In genomic region chr14:73239463-73240241, GRCh38 we compare ENCODE assay signal across 9 cellular contexts. TPM values are rescaled to one million over a fixed set of nuclear protein-coding genes. Genes with fewer than 3 reads are reported as not detected.
DNase-seq lines count a peak whose midpoint lies in the region; ATAC-seq and TF ChIP-seq lines count a peak whose summit lies in the region.
"Had no signal": no experiment of that assay in that cellular context is flagged by ENCODE, and none has a peak within 500 bp of the region (broad histone marks: within the 10 kb centered on the region; RNA-seq: fewer than 3 reads in every experiment).

No MANE protein-coding gene starts in this region.

- H3K27me3 Mint-ChIP-seq in activated B cell treated with CpG ODN at 0.5 μM for 24 hours (peaks cover 45% of the 10 kb centered on the region), progenitor cell of endocrine pancreas (peaks cover 83% of the 10 kb centered on the region)

- no peaks in the 10 kb centered on the region for H3K9me3 Mint-ChIP-seq in activated B cell treated with CpG ODN at 0.5 μM for 24 hours
- H3K9me3 Mint-ChIP-seq in progenitor cell of endocrine pancreas (ENCODE audit: low read depth): no peaks in the 10 kb centered on the region

- CTCF ChIA-PET in activated B cell treated with CpG ODN at 0.5 μM for 24 hours (lab: Charles Lee): no interaction called here

- H2AK5ac ChIP-seq in trophoblast cell (ENCODE audit: low read length): no peak overlapping the region

- no peak overlapping the region for H3K27ac ChIP-seq in trophoblast cell (ENCODE audit: low read depth, low read length)

- TF ChIP-seq CTCF in activated B cell treated with CpG ODN at 0.5 μM for 24 hours (IDR thresholded peaks at IDR 0.05): no peak
- no peak for TF ChIP-seq CTCF in progenitor cell of endocrine pancreas (IDR thresholded peaks at IDR 0.05; ENCODE audit: unreplicated experiment)

- no peak overlapping the region for H3K4ac ChIP-seq in trophoblast cell (ENCODE audit: low read depth, low read length)

- H2AFZ ChIP-seq in trophoblast cell (ENCODE audit: insufficient read depth, low read length, poor library complexity): no peak overlapping the region

- WGBS in trophoblast cell (ENCODE audit: extremely low coverage, insufficient coverage, insufficient read length): no CpG with 5 or more reads among the region's 47 CpGs

- no peak overlapping the region for H3K14ac ChIP-seq in trophoblast cell (ENCODE audit: low read length)

- ATAC-seq in activated B cell treated with CpG ODN at 0.5 μM for 24 hours (ENCODE audit: low read depth): no peak
- ATAC-seq in HG02885 (IDR thresholded peaks at IDR 0.05; ENCODE audit: poor library complexity, unreplicated experiment): no peak

- no peak overlapping the region for H3K18ac ChIP-seq in trophoblast cell (ENCODE audit: low read length)

- H3K27me3 ChIP-seq in trophoblast cell (ENCODE audit: insufficient read depth, low read length): peaks cover 52% of the 10 kb centered on the region

- no peak overlapping the region for H3K9ac ChIP-seq in trophoblast cell (ENCODE audit: low read length)

- H3K4me2 ChIP-seq in trophoblast cell (ENCODE audit: low read length): peak overlapping the region; percentile 18

- H2BK12ac ChIP-seq in trophoblast cell (ENCODE audit: low read length): no peak overlapping the region

- H4K8ac ChIP-seq in trophoblast cell (ENCODE audit: low read depth, low read length): no peak overlapping the region

- peaks cover 2% of the 10 kb centered on the region for H3K9me3 ChIP-seq in trophoblast cell (ENCODE audit: insufficient read depth, low read depth, low read length)

- peaks cover 8 to 10% of the 10 kb centered on the region in 2 experiments for H3K4me1 ChIP-seq in trophoblast cell (ENCODE audit: control insufficient read depth in 1 of 2, insufficient read depth in 2 of 2, low read length in 2 of 2)

- no peak overlapping the region for H2BK5ac ChIP-seq in trophoblast cell (ENCODE audit: low read depth, low read length, poor library complexity)

- H3K79me1 ChIP-seq in trophoblast cell (ENCODE audit: low read length): no peaks in the 10 kb centered on the region

- no peaks in the 10 kb centered on the region for H3K36me3 ChIP-seq in trophoblast cell (ENCODE audit: control insufficient read depth in 1 of 2, insufficient read depth in 2 of 2, low read length in 2 of 2)

- DNase-seq in EL: peak; percentile 56
- DNase-seq in activated B cell treated with CpG ODN at 0.5 μM for 24 hours: peak; percentile 14
- peak in 32 of 42 donors; percentile 15 to 80 (median 50) for DNase-seq in head of caudate nucleus
- peak in 1 of 2 donors; percentile 28 for DNase-seq in trophoblast cell
- no peak for DNase-seq in activated CD4-positive, CD25-positive, alpha-beta regulatory T cell (lab: John Stamatoyannopoulos, UW)
- no peak for DNase-seq in activated CD4-positive, alpha-beta T cell treated with anti-CD3 and anti-CD28 coated beads for 4 hours
- no peak for DNase-seq in progenitor cell of endocrine pancreas (ENCODE audit: low spot score, unreplicated experiment)
- DNase-seq: cerebellar nuclear complex had no signal

- H4K91ac ChIP-seq in trophoblast cell (ENCODE audit: low read depth, low read length): no peak overlapping the region

- peak overlapping the region; percentile 63 for H3K4me3 Mint-ChIP-seq in activated B cell treated with CpG ODN at 0.5 μM for 24 hours
- H3K4me3 Mint-ChIP-seq in progenitor cell of endocrine pancreas (ENCODE audit: low read depth): no peak overlapping the region

- H2BK120ac ChIP-seq in trophoblast cell (ENCODE audit: insufficient read depth, low read length, poor library complexity): no peak overlapping the region

- peaks cover 69% of the 10 kb centered on the region for H3K4me1 Mint-ChIP-seq in activated B cell treated with CpG ODN at 0.5 μM for 24 hours
- peaks cover 19% of the 10 kb centered on the region for H3K4me1 Mint-ChIP-seq in progenitor cell of endocrine pancreas (ENCODE audit: low read depth)

- no peak overlapping the region for H3K4me3 ChIP-seq in trophoblast cell (ENCODE audit: low read depth, low read length)

- H3K23ac ChIP-seq in trophoblast cell (ENCODE audit: low read length): no peak overlapping the region

- H3K27ac Mint-ChIP-seq in activated B cell treated with CpG ODN at 0.5 μM for 24 hours: no peak overlapping the region
- no peak overlapping the region for H3K27ac Mint-ChIP-seq in progenitor cell of endocrine pancreas

- no peak overlapping the region for H4K12ac ChIP-seq in trophoblast cell (ENCODE audit: low read depth, low read length)

- intact Hi-C loops in activated B cell treated with CpG ODN at 0.5 μM for 24 hours (cut with micrococcal nuclease) (loop anchor here (5.0 kb wide), 1 partner anchor 43 kb away; no protein-coding TSS in a partner anchor), head of caudate nucleus (cut with DNase I) (no loop called here)

- no peaks in the 10 kb centered on the region for H3K79me2 ChIP-seq in trophoblast cell (ENCODE audit: control insufficient read depth, insufficient read depth, low read length, poor library complexity)

- POLR2A ChIA-PET in activated B cell treated with CpG ODN at 0.5 μM for 24 hours (lab: Charles Lee): interaction anchor here (1.4 kb wide), 2 partner anchors 16 to 182 kb away, joined by 4 read pairs; partner anchors contain the start of gene RBM25

- H3K36me3 Mint-ChIP-seq in activated B cell treated with CpG ODN at 0.5 μM for 24 hours (ENCODE audit: low read depth) (no peaks in the 10 kb centered on the region), progenitor cell of endocrine pancreas (ENCODE audit: insufficient read depth) (peaks cover 2% of the 10 kb centered on the region)

RNA-seq across cellular contexts. Expression of gene PAPLN, which starts 2.3 kb away (rescaled TPM):
- total RNA-seq in activated B cell treated with CpG ODN at 0.5 μM for 24 hours: 0.42 and 0.46 TPM in 2 replicates
- polyA plus RNA-seq in trophoblast cell (2013): 0.25 and 0.26 TPM in 2 replicates
- total RNA-seq in progenitor cell of endocrine pancreas: 2.0 and 2.7 TPM in 2 replicates

Comparison
In these comparisons a context has a peak if more than half of its experiments do, and no peak if none do; other contexts are left out.
1. DNase-seq: peak in EL (single experiment), activated B cell treated with CpG ODN at 0.5 μM for 24 hours (single experiment) and head of caudate nucleus (32 of 42); none in activated CD4-positive, CD25-positive, alpha-beta regulatory T cell (0 of 4), activated CD4-positive, alpha-beta T cell treated with anti-CD3 and anti-CD28 coated beads for 4 hours (0 of 2) and progenitor cell of endocrine pancreas (single experiment).